1 cellular context compared by ENCODE assay signal in genomic region chr20:38840894-38841470, GRCh38.
TF ChIP-seq lines count a peak whose summit lies in the region.

No MANE protein-coding gene starts in this region.

TF ChIP-seq in K562, 482 proteins besides CTCF, POLR2A, EP300 and RAD21 (continued from another document):
- no peak for TF ChIP-seq ESRRA (IDR thresholded peaks at IDR 0.05; ENCODE audit: borderline replicate concordance, low read depth)
- no peak for TF ChIP-seq MECOM (CRISPR knock-in tag; IDR thresholded peaks at IDR 0.05)
- TF ChIP-seq CREM (IDR thresholded peaks at IDR 0.05; ENCODE audit: low read depth) = no peak
- TF ChIP-seq ZNF639 (CRISPR knock-in tag; conservative IDR thresholded peaks at IDR 0.05 in 1 of 2, IDR thresholded peaks at IDR 0.05 in 1 of 2) = no peak
- no peak for TF ChIP-seq ATF1 (CRISPR knock-in tag; IDR thresholded peaks at IDR 0.05)
- TF ChIP-seq ATF1 (tag; IDR thresholded peaks at IDR 0.05) = no peak
- TF ChIP-seq GABPA (tag; conservative IDR thresholded peaks at IDR 0.05; ENCODE audit: low read depth) = no peak
- no peak for TF ChIP-seq TAF7 (tag; IDR thresholded peaks at IDR 0.05)
- TF ChIP-seq DLX4 (CRISPR knock-in tag; IDR thresholded peaks at IDR 0.05) = no peak
- TF ChIP-seq ZKSCAN1 (IDR thresholded peaks at IDR 0.05; ENCODE audit: low read depth, low read length) = no peak
- TF ChIP-seq LCOR (CRISPR knock-in tag; IDR thresholded peaks at IDR 0.05) = no peak
- no peak for TF ChIP-seq PHTF2 (CRISPR knock-in tag; IDR thresholded peaks at IDR 0.05)
